18 cellular contexts compared by ENCODE assay signal in the genomic region with DNA sequence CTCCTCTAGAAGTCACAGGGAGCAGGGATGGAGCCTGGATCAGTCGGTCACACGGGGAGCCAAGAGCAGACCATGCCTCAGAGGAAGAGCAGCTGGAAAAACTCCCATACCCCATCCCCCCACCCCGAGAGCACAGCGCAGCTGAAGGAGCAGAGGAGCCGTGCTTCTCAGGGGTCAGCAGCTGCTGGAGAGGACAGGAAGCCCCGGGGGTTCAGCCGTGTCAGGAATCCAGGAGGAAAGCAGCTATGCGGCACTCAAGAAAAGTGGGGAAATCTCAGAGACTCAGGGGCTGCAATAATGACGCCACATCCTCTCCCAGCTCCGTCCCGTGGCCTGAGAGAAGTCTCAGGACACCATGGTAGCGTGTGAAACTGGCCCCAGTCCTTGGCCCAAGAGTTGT.
DNase-seq lines count a peak whose midpoint lies in the region; ATAC-seq, FAIRE-seq and TF ChIP-seq lines count a peak whose summit lies in the region.
"Had no signal": no experiment of that assay in that cellular context is flagged by ENCODE, and none has a peak within 500 bp of the region (broad histone marks: within the 10 kb centered on the region; RNA-seq: fewer than 3 reads in every experiment).

No MANE protein-coding gene starts in this region.

- no TSS peak for BruUV-seq in HepG2 (replicated peaks; lab: Mats Ljungman, UMichigan)

- H3K27ac ChIP-seq in right lobe of liver = no peak overlapping the region
- no peak overlapping the region for H3K27ac ChIP-seq in HepG2 (ENCODE audit: extremely low read length, insufficient read depth, low read length)
- H3K27ac ChIP-seq in kidney (ENCODE audit: low read depth in 2 of 2, low read length in 2 of 2) = no peak overlapping the region
- H3K27ac ChIP-seq in osteoblast (ENCODE audit: low read depth, low read length) = no peak overlapping the region
- H3K27ac ChIP-seq: SJSA1 had no signal

- no peaks in the 10 kb centered on the region for H4K20me1 ChIP-seq in HepG2 (ENCODE audit: insufficient read depth, low read length)
- no peaks in the 10 kb centered on the region for H4K20me1 ChIP-seq in osteoblast (ENCODE audit: insufficient read depth, low read length)

- H3K9ac ChIP-seq in HepG2 (ENCODE audit: insufficient read depth, low read depth, low read length) (no peak overlapping the region), kidney (ENCODE audit: low read length in 2 of 2) (no peak overlapping the region)

- H3K4me3 ChIP-seq in right lobe of liver (no peak overlapping the region), HepG2 (replicated peaks in 1 of 3; ENCODE audit: insufficient read depth in 1 of 3, low read depth in 2 of 3, low read length in 3 of 3) (no peak overlapping the region), kidney (ENCODE audit: low read length in 2 of 2) (no peak overlapping the region), osteoblast (ENCODE audit: insufficient read depth, low read length) (no peak overlapping the region)
- H3K4me3 ChIP-seq: GM23338, MG63, SJSA1 had no signal

- H3K27me3 ChIP-seq in right lobe of liver (no peaks in the 10 kb centered on the region), HepG2 (ENCODE audit: control insufficient read depth in 1 of 2, insufficient read depth in 2 of 2, low read length in 2 of 2) (no peaks in the 10 kb centered on the region), osteoblast (ENCODE audit: insufficient read depth, low read length) (no peaks in the 10 kb centered on the region)
- H3K27me3 ChIP-seq: MG63, SJSA1 had no signal

- TF ChIP-seq EP300 in HepG2 (IDR thresholded peaks at IDR 0.05; ENCODE audit: low read depth in 2 of 2, low read length in 2 of 2) = no peak
- no peak for TF ChIP-seq EP300 in HepG2 (CRISPR knock-in tag; IDR thresholded peaks at IDR 0.05; ENCODE audit: borderline replicate concordance)

- H3K4me1 ChIP-seq in right lobe of liver (no peaks in the 10 kb centered on the region), HepG2 (ENCODE audit: insufficient read depth, low read length) (no peaks in the 10 kb centered on the region), kidney (ENCODE audit: control insufficient read depth in 1 of 2, insufficient read depth in 1 of 2, low read depth in 1 of 2, low read length in 2 of 2) (no peaks in the 10 kb centered on the region), osteoblast (ENCODE audit: insufficient read depth, low read length) (peaks cover 6% of the 10 kb centered on the region)

- no peaks in the 10 kb centered on the region for H3K79me2 ChIP-seq in HepG2 (ENCODE audit: insufficient read depth, low read length)
- H3K79me2 ChIP-seq in osteoblast (ENCODE audit: insufficient read depth, low read length) = no peaks in the 10 kb centered on the region

- intact Hi-C loops in right lobe of liver (cut with DNase I) = no loop called here
- intact Hi-C loops in HepG2 (cut with micrococcal nuclease; ENCODE audit: unreplicated experiment) = no loop called here
- intact Hi-C loops in kidney (cut with DNase I) = no loop called here

- in situ Hi-C loops in HepG2 (cut with HindIII; ENCODE audit: extremely low pct_ligation_motif_present, low pct_unique_long_range_greater_than_20kb) = no loop called here

- no peak overlapping the region for H3K4me2 ChIP-seq in HepG2 (ENCODE audit: low read depth, low read length)
- H3K4me2 ChIP-seq in osteoblast (ENCODE audit: insufficient read depth, low read length) = no peak overlapping the region
- H3K4me2 ChIP-seq: GM23338 had no signal

- FAIRE-seq in HepG2 (lab: Jason Lieb, UNC) (no peak), kidney (lab: Jason Lieb, UNC) (no peak), urothelium cell line (lab: Jason Lieb, UNC) (no peak)
- FAIRE-seq: GM12891 had no signal

- H3K9me3 ChIP-seq in right lobe of liver (no peaks in the 10 kb centered on the region), HepG2 (ENCODE audit: low read length) (no peaks in the 10 kb centered on the region), kidney (ENCODE audit: control insufficient read depth in 1 of 2, low read length in 2 of 2) (no peaks in the 10 kb centered on the region), osteoblast (ENCODE audit: low read depth, low read length) (no peaks in the 10 kb centered on the region)
- H3K9me3 ChIP-seq: MG63, SJSA1 had no signal

- H2AFZ ChIP-seq in HepG2 (ENCODE audit: low read length) (no peak overlapping the region), osteoblast (ENCODE audit: low read length) (no peak overlapping the region)
- H2AFZ ChIP-seq: GM23338 had no signal

- ATAC-seq in right lobe of liver = no peak
- ATAC-seq in HepG2 = no peak
- ATAC-seq: GM23338 had no signal

- CTCF ChIA-PET in HepG2 (lab: Yijun Ruan, JAX; ENCODE audit: low intra/inter-chr PET ratio, low total read pairs) = no interaction called here

- no peaks in the 10 kb centered on the region for H3K36me3 ChIP-seq in right lobe of liver
- H3K36me3 ChIP-seq in HepG2 (replicated peaks in 1 of 2; ENCODE audit: control insufficient read depth in 1 of 2, insufficient read depth in 2 of 2, low read length in 2 of 2) = peaks cover 3 to 28% of the 10 kb centered on the region in 2 experiments; a peak in 4 of 5 replicates
- H3K36me3 ChIP-seq in kidney (ENCODE audit: control insufficient read depth in 1 of 2, insufficient read depth in 2 of 2, low read length in 2 of 2) = peaks cover 0 to 4% of the 10 kb centered on the region in 2 donors
- peaks cover 4% of the 10 kb centered on the region for H3K36me3 ChIP-seq in osteoblast (ENCODE audit: insufficient read depth, low read length)
- H3K36me3 ChIP-seq: MG63, SJSA1 had no signal

- DNase-seq in right lobe of liver = peak in 2 of 3 donors; percentile 30 to 35
- no peak for DNase-seq in HepG2 (ENCODE audit: low spot score)
- peak; percentile 48 for DNase-seq in kidney
- peak; percentile 53 for DNase-seq in osteoblast (ENCODE audit: insufficient read length, low spot score, missing footprints)
- no peak for DNase-seq in HuH-7 (ENCODE audit: low spot score)
- DNase-seq in urothelium cell line (ENCODE audit: low spot score) = no peak
- DNase-seq in iPS-NIHi7 (ENCODE audit: extremely low spot score) = no peak
- DNase-seq: COR-L47, GF-D8, MG63, NCI-H1105 treated with DMSO at 0.1 percent for 48 hours, NCI-H187 treated with DMSO at 0.1 percent for 48 hours, NCI-H526 treated with DMSO at 0.1 percent for 48 hours, OCI-M1, RPMI8226 had no signal

- no peak for TF ChIP-seq POLR2A in right lobe of liver (IDR thresholded peaks at IDR 0.05)
- no peak for TF ChIP-seq POLR2A in HepG2 (IDR thresholded peaks at IDR 0.05; ENCODE audit: insufficient read depth in 1 of 2, low read depth in 2 of 2, low read length in 2 of 2)

- TF ChIP-seq CTCF in right lobe of liver (IDR thresholded peaks at IDR 0.05) (no peak), HepG2 (CRISPR knock-in tag; IDR thresholded peaks at IDR 0.05) (no peak), kidney (IDR thresholded peaks at IDR 0.05; ENCODE audit: borderline replicate concordance, extremely low read depth, insufficient read depth) (no peak), osteoblast (IDR thresholded peaks at IDR 0.05; ENCODE audit: extremely low read depth, low read depth, low read length) (no peak)

- POLR2A ChIA-PET in HepG2 (lab: Yijun Ruan, JAX) = no interaction called here

- WGBS in right lobe of liver (ENCODE audit: insufficient coverage, low coverage, low lambda C conversion rate, missing lambda C conversion rate) = 69% methylated on average over 8 of the region's 12 CpGs
- 93% methylated on average over 12 of the region's 12 CpGs for WGBS in HepG2 (ENCODE audit: low lambda C conversion rate)

- no peak for TF ChIP-seq RAD21 in HepG2 (CRISPR knock-in tag; IDR thresholded peaks at IDR 0.05)

TF ChIP-seq in HepG2, 621 proteins besides CTCF, POLR2A, EP300 and RAD21:
- TF ChIP-seq CHD4 (IDR thresholded peaks at IDR 0.05; ENCODE audit: borderline replicate concordance, low read length) = no peak
- no peak for TF ChIP-seq ZNF354B (CRISPR knock-in tag; IDR thresholded peaks at IDR 0.05)
- TF ChIP-seq ZNF75D (CRISPR knock-in tag; IDR thresholded peaks at IDR 0.05; ENCODE audit: borderline replicate concordance) = no peak
TF ChIP-seq in HepG2: peak in this region for 0.

Comparison
In these comparisons a context has a peak if more than half of its experiments do, and no peak if none do; other contexts are left out.
1. DNase-seq: peak in right lobe of liver (2 of 3), kidney (single experiment) and osteoblast (single experiment); none in HepG2 (single experiment), HuH-7 (single experiment), urothelium cell line (single experiment) and iPS-NIHi7 (single experiment).